ENCODE assay signal across 8 cellular contexts in genomic region chr11:19903620-19904069, GRCh38.
A peak's percentile ranks its signal among the peaks of the same experiment; 100 is the strongest.
DNase-seq lines count a peak whose midpoint lies in the region; ATAC-seq, FAIRE-seq and TF ChIP-seq lines count a peak whose summit lies in the region.

No MANE protein-coding gene starts in this region.

- WGBS in K562 (ENCODE audit: insufficient coverage, low coverage, missing lambda C conversion rate) = 7% methylated on average over 1 of the region's 1 CpG

- intact Hi-C loops in K562 (cut with micrococcal nuclease) = loop anchor here (1.0 to 10.0 kb wide), 5 partner anchors 91 to 833 kb away; no protein-coding TSS in a partner anchor

- ATAC-seq in SK-N-SH treated with all-trans-retinoic acid at 6 μM for 48 hours (peak; percentile 87), K562 (peak; percentile 94), HG03439 (IDR thresholded peaks at IDR 0.05; ENCODE audit: unreplicated experiment) (no peak)

- H3K4me3 ChIP-seq in AG09309 (ENCODE audit: control insufficient read depth, low read depth, low read length) (no peak overlapping the region), NB4 (ENCODE audit: low read depth, low read length) (no peak overlapping the region), K562 (no peak overlapping the region)

- no TSS peak for BruUV-seq in K562 (replicated peaks; lab: Mats Ljungman, UMichigan)

- no peak overlapping the region for H3K4me2 ChIP-seq in K562 (ENCODE audit: insufficient read depth, low read length)

- no peaks in the 10 kb centered on the region for H4K20me1 ChIP-seq in K562 (replicated peaks; ENCODE audit: control insufficient read depth, insufficient read depth, low read length)

- no peaks in the 10 kb centered on the region for H3K9me3 ChIP-seq in K562 (replicated peaks; ENCODE audit: control insufficient read depth, insufficient read depth, low read depth, low read length)

- FAIRE-seq in GM18507 (lab: Jason Lieb, UNC) (peak; percentile 69), K562 (lab: Jason Lieb, UNC) (peak; percentile 86)

- CTCF ChIA-PET in K562 (lab: Yijun Ruan, JAX; ENCODE audit: low intra/inter-chr PET ratio) = interaction anchor here (0.6 to 2.3 kb wide), 11 partner anchors 23 to 1131 kb away, joined by 3 to 16 read pairs (median 4); no protein-coding TSS in a partner anchor

- no peaks in the 10 kb centered on the region for H3K27me3 Mint-ChIP-seq in immature natural killer cell (ENCODE audit: low read depth in 3 of 3)

- in situ Hi-C loops in K562 (cut with MboI) = loop anchor here (5.0 to 10.0 kb wide), 2 partner anchors 336 to 829 kb away; no protein-coding TSS in a partner anchor

- no peak overlapping the region for H3K9ac ChIP-seq in K562 (ENCODE audit: insufficient read depth in 1 of 2, low read depth in 2 of 2, low read length in 2 of 2)

- H3K36me3 Mint-ChIP-seq in immature natural killer cell = no peaks in the 10 kb centered on the region

- no peaks in the 10 kb centered on the region for H3K9me1 ChIP-seq in K562 (ENCODE audit: control insufficient read depth, insufficient read depth, low read length)

- H3K4me3 Mint-ChIP-seq in immature natural killer cell = no peak overlapping the region

- H3K79me2 ChIP-seq in K562 (ENCODE audit: control insufficient read depth, insufficient read depth, low read length) = no peaks in the 10 kb centered on the region

- H3K4me1 ChIP-seq in K562 (replicated peaks in 1 of 2; ENCODE audit: control insufficient read depth in 2 of 2, insufficient read depth in 2 of 2, low read length in 2 of 2) = no peaks in the 10 kb centered on the region

- no peaks in the 10 kb centered on the region for H3K9me3 Mint-ChIP-seq in immature natural killer cell

- TF ChIP-seq EP300 in K562 (IDR thresholded peaks at IDR 0.05; ENCODE audit: low read length) = no peak

- no peaks in the 10 kb centered on the region for H3K4me1 Mint-ChIP-seq in immature natural killer cell

- TF ChIP-seq CTCF in AG09309 (IDR thresholded peaks at IDR 0.05; ENCODE audit: control insufficient read depth, insufficient read depth, low read depth, low read length, missing control alignments) = peak; percentile 83
- peak; percentile 72 for TF ChIP-seq CTCF in NB4 (IDR thresholded peaks at IDR 0.05; ENCODE audit: low read depth, low read length)
- TF ChIP-seq CTCF in K562 (IDR thresholded peaks at IDR 0.05 in 2 of 3, conservative IDR thresholded peaks at IDR 0.05 in 1 of 3; ENCODE audit: insufficient read depth in 2 of 3, low read depth in 1 of 3, low read length in 3 of 3) = peak; percentile 71 to 86 (median 79)

- peaks cover 0 to 5% of the 10 kb centered on the region in 2 experiments; a peak in 1 of 5 replicates for H3K27me3 ChIP-seq in K562 (ENCODE audit: control insufficient read depth in 2 of 2, insufficient read depth in 2 of 2, low read length in 2 of 2)

- DNase-seq in AG09309 (ENCODE audit: low read depth) (peak; percentile 64), GM18507 (ENCODE audit: extremely low spot score, insufficient read length, low read depth) (no peak), NB4 (ENCODE audit: low read depth) (peak; percentile 60), K562 (ENCODE audit: extremely low read depth in 1 of 4, low spot score in 3 of 4) (peak; percentile 55 to 77 (median 68)), immature natural killer cell (peak; percentile 9 to 20 (median 15))
- peak; percentile 9 to 48 for DNase-seq in stimulated activated CD4-positive, alpha-beta T cell treated with anti-CD3 and anti-CD28 coated beads, Interleukin-15, amount 100 ng/mL, for 48 hours (ENCODE audit: low read depth in 2 of 2)

- no peak overlapping the region for H3K27ac ChIP-seq in K562 (ENCODE audit: extremely low read depth, low read depth, low read length)

- no peak for TF ChIP-seq POLR2A in NB4 (IDR thresholded peaks at IDR 0.05; ENCODE audit: extremely low read depth, insufficient read length)
- no peak for TF ChIP-seq POLR2A in K562 (conservative IDR thresholded peaks at IDR 0.05)

- no peak overlapping the region for H2AFZ ChIP-seq in K562 (ENCODE audit: low read depth, low read length)

- TF ChIP-seq RAD21 in K562 (CRISPR knock-in tag; conservative IDR thresholded peaks at IDR 0.05 in 1 of 2, IDR thresholded peaks at IDR 0.05 in 1 of 2) = peak; percentile 58 to 75

- H3K36me3 ChIP-seq in K562 (ENCODE audit: control insufficient read depth, insufficient read depth, low read length) = no peaks in the 10 kb centered on the region

- H3K27ac Mint-ChIP-seq in immature natural killer cell = no peak overlapping the region

- POLR2A ChIA-PET in K562 (lab: Yijun Ruan, JAX) = interaction anchor here (0.6 to 1.0 kb wide), 2 partner anchors 12 to 77 kb away, joined by 3 read pairs; no protein-coding TSS in a partner anchor

TF ChIP-seq in SK-N-SH treated with all-trans-retinoic acid at 6 μM for 48 hours, 23 proteins besides CTCF, POLR2A, EP300 and RAD21 (continues in another document):
- TF ChIP-seq SNAI2 (CRISPR knock-in tag; IDR thresholded peaks at IDR 0.05) (no peak), ZNF70 (CRISPR knock-in tag; IDR thresholded peaks at IDR 0.05) (no peak), ARNTL (CRISPR knock-in tag; IDR thresholded peaks at IDR 0.05; ENCODE audit: borderline replicate concordance, low read depth) (no peak), CSDC2 (CRISPR knock-in tag; IDR thresholded peaks at IDR 0.05) (no peak), GLIS3 (CRISPR knock-in tag; IDR thresholded peaks at IDR 0.05) (no peak)
- TF ChIP-seq, protein P1, sequence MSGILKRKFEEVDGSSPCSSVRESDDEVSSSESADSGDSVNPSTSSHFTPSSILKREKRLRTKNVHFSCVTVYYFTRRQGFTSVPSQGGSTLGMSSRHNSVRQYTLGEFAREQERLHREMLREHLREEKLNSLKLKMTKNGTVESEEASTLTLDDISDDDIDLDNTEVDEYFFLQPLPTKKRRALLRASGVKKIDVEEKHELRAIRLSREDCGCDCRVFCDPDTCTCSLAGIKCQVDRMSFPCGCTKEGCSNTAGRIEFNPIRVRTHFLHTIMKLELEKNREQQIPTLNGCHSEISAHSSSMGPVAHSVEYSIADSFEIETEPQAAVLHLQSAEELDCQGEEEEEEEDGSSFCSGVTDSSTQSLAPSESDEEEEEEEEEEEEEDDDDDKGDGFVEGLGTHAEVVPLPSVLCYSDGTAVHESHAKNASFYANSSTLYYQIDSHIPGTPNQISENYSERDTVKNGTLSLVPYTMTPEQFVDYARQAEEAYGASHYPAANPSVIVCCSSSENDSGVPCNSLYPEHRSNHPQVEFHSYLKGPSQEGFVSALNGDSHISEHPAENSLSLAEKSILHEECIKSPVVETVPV (CRISPR knock-in tag; IDR thresholded peaks at IDR 0.05) = no peak

TF ChIP-seq in K562, 482 proteins besides CTCF, POLR2A, EP300 and RAD21:
- TF ChIP-seq, protein P2, sequence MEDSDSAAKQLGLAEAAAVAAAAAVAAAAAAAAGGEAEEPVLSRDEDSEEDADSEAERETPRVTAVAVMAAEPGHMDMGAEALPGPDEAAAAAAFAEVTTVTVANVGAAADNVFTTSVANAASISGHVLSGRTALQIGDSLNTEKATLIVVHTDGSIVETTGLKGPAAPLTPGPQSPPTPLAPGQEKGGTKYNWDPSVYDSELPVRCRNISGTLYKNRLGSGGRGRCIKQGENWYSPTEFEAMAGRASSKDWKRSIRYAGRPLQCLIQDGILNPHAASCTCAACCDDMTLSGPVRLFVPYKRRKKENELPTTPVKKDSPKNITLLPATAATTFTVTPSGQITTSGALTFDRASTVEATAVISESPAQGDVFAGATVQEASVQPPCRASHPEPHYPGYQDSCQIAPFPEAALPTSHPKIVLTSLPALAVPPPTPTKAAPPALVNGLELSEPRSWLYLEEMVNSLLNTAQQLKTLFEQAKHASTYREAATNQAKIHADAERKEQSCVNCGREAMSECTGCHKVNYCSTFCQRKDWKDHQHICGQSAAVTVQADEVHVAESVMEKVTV (CRISPR knock-in tag; IDR thresholded peaks at IDR 0.05) = peak; percentile 67
- TF ChIP-seq E4F1 (CRISPR knock-in tag; IDR thresholded peaks at IDR 0.05; ENCODE audit: borderline replicate concordance) (no peak), ARID2 (IDR thresholded peaks at IDR 0.05) (0 out of 2 replicates have a peak, but pooled peaks have one; percentile 29), SMC3 (conservative IDR thresholded peaks at IDR 0.05; ENCODE audit: insufficient read depth, low read depth, low read length) (peak; percentile 58), ZNF384 (IDR thresholded peaks at IDR 0.05; ENCODE audit: low read depth, low read length) (peak; percentile 97), CC2D1A (IDR thresholded peaks at IDR 0.05) (0 out of 2 replicates have a peak, but pooled peaks have one; percentile 30), ILF3 (IDR thresholded peaks at IDR 0.05; ENCODE audit: borderline replicate concordance) (no peak)
TF ChIP-seq in K562: peak in this region for 5.
